ENCODE assay signal across 8 cellular contexts in the genomic region with DNA sequence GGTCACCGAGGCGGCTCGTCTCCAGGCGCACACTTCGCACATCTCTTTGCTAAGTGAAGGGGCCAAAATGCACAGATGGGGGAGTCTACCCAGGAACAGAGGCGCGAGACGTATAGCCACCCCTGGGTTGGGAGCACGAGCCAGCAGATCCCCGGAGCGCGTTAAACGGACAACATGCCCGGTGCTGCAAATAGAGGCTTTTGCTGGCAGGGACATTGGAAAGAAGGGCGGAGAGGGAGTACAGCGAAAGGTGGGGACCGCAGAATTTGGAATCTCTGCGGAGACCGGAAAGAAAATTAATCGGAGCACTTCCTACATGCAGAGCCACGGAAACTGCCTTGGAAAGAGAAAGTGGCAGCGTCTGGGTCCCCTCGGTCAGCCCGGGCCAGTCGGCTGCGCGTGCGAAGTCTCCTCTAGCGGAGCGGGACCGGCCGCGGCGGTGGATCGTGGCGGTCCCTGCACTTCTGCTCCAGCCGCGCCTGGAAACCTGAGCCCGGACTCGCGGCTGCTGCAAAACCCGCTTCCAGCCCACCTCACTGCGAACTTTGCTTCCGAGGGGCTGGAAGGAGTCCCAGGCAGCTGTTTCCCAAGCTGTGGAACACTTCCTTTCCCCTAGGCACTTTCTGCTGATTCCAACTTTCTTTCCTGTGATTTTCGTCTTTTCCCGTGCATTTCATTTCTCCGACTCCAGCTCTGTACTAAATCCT. TPM values are rescaled to one million over a fixed set of nuclear protein-coding genes. Genes with fewer than 3 reads are reported as not detected.
DNase-seq lines count a peak whose midpoint lies in the region; ATAC-seq and TF ChIP-seq lines count a peak whose summit lies in the region.

No MANE protein-coding gene starts in this region.

- peak; percentile 66 for DNase-seq in ACHN
- DNase-seq in GM13976 (ENCODE audit: low spot score): peak; percentile 59
- peak; percentile 69 for DNase-seq in NCI-H2171 (lab: John Stamatoyannopoulos, UW)
- peak; percentile 65 for DNase-seq in foreskin melanocyte

- H4K20me1 ChIP-seq in neural cell (ENCODE audit: insufficient read depth): no peaks in the 10 kb centered on the region

- H3K4me1 ChIP-seq in urinary bladder (ENCODE audit: insufficient read depth): no peaks in the 10 kb centered on the region

- H3K79me2 ChIP-seq in neural cell (replicated peaks; ENCODE audit: insufficient read depth, low read length): peaks cover 11% of the 10 kb centered on the region

- no peaks in the 10 kb centered on the region for H3K9me3 Mint-ChIP-seq in activated T-helper 17 cell treated with anti-CD3 and anti-CD28 coated beads, Interleukin-2, amount 50 U/mL, for 72 hours

- H3K9me2 ChIP-seq in neural cell (ENCODE audit: insufficient read depth, low read length): no peaks in the 10 kb centered on the region

- no peaks in the 10 kb centered on the region for H3K36me3 Mint-ChIP-seq in activated T-helper 17 cell treated with anti-CD3 and anti-CD28 coated beads, Interleukin-2, amount 50 U/mL, for 72 hours (ENCODE audit: low read depth)

- no peaks in the 10 kb centered on the region for H3K36me3 ChIP-seq in neural cell (ENCODE audit: insufficient read depth, low read length)
- H3K36me3 ChIP-seq in urinary bladder (ENCODE audit: insufficient read depth): no peaks in the 10 kb centered on the region

- H2AFZ ChIP-seq in neural cell (ENCODE audit: low read depth, low read length): peak overlapping the region; percentile 78

- peak overlapping the region; percentile 66 for H3K9ac ChIP-seq in neural cell (ENCODE audit: low read length)

- H3K27me3 ChIP-seq in neural cell (ENCODE audit: insufficient read depth, low read depth, low read length): peaks cover 4% of the 10 kb centered on the region

- H3K9me3 ChIP-seq in neural cell (ENCODE audit: low read length): no peaks in the 10 kb centered on the region

- ATAC-seq in HG02884 (IDR thresholded peaks at IDR 0.05; ENCODE audit: unreplicated experiment): peak; percentile 5
- peak; percentile 45 for ATAC-seq in activated T-helper 17 cell treated with anti-CD3 and anti-CD28 coated beads, Interleukin-2, amount 50 U/mL, for 72 hours (replicated peaks)

- TF ChIP-seq CTCF in GM13976 (IDR thresholded peaks at IDR 0.05; ENCODE audit: borderline replicate concordance, control extremely low read depth, extremely low read depth, insufficient read depth, missing control alignments) (no peak), neural cell (IDR thresholded peaks at IDR 0.05; ENCODE audit: poor library complexity, severe bottlenecking) (no peak)

- no peaks in the 10 kb centered on the region for H3F3A ChIP-seq in neural cell (ENCODE audit: insufficient read depth, low read length, poor library complexity, severe bottlenecking)

- in situ Hi-C loops in ACHN (cut with HindIII; ENCODE audit: low pct_ligation_motif_present, low pct_unique_long_range_greater_than_20kb, low sequenced_read_pairs): no loop called here
- in situ Hi-C loops in GM13976 (cut with MboI; ENCODE audit: low sequenced_read_pairs, unreplicated experiment): no loop called here

- H3K27ac ChIP-seq in neural cell (ENCODE audit: low read length): no peak overlapping the region
- peak overlapping the region; percentile 51 for H3K27ac ChIP-seq in urinary bladder (ENCODE audit: low read depth)

- H3K4me2 ChIP-seq in neural cell (ENCODE audit: low read length): peak overlapping the region; percentile 68

- H3K27me3 Mint-ChIP-seq in activated T-helper 17 cell treated with anti-CD3 and anti-CD28 coated beads, Interleukin-2, amount 50 U/mL, for 72 hours: peaks cover 18% of the 10 kb centered on the region

- TF ChIP-seq EP300 in neural cell (conservative IDR thresholded peaks at IDR 0.05; ENCODE audit: poor library complexity, severe bottlenecking): no peak

- H3K4me3 Mint-ChIP-seq in activated T-helper 17 cell treated with anti-CD3 and anti-CD28 coated beads, Interleukin-2, amount 50 U/mL, for 72 hours: no peak overlapping the region

- under 1% methylated on average over 47 of the region's 47 CpGs for WGBS in urinary bladder

- TF ChIP-seq RAD21 in neural cell (conservative IDR thresholded peaks at IDR 0.05): peak; percentile 23

- H3K4me3 ChIP-seq in neural cell (ENCODE audit: low read length): peak overlapping the region; percentile 81
- H3K4me3 ChIP-seq in urinary bladder (ENCODE audit: low read depth, low read length): peak overlapping the region; percentile 48

- peak overlapping the region; percentile 48 for H3K27ac Mint-ChIP-seq in activated T-helper 17 cell treated with anti-CD3 and anti-CD28 coated beads, Interleukin-2, amount 50 U/mL, for 72 hours

- peaks cover 4% of the 10 kb centered on the region for H3K4me1 Mint-ChIP-seq in activated T-helper 17 cell treated with anti-CD3 and anti-CD28 coated beads, Interleukin-2, amount 50 U/mL, for 72 hours

TF ChIP-seq in neural cell, 6 proteins besides CTCF, POLR2A, EP300 and RAD21:
- TF ChIP-seq POLR2AphosphoS5 (IDR thresholded peaks at IDR 0.05) (no peak), SMC3 (conservative IDR thresholded peaks at IDR 0.05; ENCODE audit: poor library complexity) (peak; percentile 5)
- TF ChIP-seq, protein P1, sequence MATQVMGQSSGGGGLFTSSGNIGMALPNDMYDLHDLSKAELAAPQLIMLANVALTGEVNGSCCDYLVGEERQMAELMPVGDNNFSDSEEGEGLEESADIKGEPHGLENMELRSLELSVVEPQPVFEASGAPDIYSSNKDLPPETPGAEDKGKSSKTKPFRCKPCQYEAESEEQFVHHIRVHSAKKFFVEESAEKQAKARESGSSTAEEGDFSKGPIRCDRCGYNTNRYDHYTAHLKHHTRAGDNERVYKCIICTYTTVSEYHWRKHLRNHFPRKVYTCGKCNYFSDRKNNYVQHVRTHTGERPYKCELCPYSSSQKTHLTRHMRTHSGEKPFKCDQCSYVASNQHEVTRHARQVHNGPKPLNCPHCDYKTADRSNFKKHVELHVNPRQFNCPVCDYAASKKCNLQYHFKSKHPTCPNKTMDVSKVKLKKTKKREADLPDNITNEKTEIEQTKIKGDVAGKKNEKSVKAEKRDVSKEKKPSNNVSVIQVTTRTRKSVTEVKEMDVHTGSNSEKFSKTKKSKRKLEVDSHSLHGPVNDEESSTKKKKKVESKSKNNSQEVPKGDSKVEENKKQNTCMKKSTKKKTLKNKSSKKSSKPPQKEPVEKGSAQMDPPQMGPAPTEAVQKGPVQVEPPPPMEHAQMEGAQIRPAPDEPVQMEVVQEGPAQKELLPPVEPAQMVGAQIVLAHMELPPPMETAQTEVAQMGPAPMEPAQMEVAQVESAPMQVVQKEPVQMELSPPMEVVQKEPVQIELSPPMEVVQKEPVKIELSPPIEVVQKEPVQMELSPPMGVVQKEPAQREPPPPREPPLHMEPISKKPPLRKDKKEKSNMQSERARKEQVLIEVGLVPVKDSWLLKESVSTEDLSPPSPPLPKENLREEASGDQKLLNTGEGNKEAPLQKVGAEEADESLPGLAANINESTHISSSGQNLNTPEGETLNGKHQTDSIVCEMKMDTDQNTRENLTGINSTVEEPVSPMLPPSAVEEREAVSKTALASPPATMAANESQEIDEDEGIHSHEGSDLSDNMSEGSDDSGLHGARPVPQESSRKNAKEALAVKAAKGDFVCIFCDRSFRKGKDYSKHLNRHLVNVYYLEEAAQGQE (IDR thresholded peaks at IDR 0.05; ENCODE audit: borderline replicate concordance): no peak
TF ChIP-seq in neural cell: peak in this region for 1.

RNA-seq across cellular contexts. Expression of a gene that starts 0.8 kb away (rescaled TPM):
- total RNA-seq in activated T-helper 17 cell treated with anti-CD3 and anti-CD28 coated beads, Interleukin-2, amount 50 U/mL, for 72 hours: under 1 TPM; 0.11 TPM
- polyA plus RNA-seq in neural cell: 3.5 and 4.6 TPM in 2 replicates
- 32.4 and 35.9 TPM in 2 replicates for polyA minus RNA-seq in neural cell
- total RNA-seq in urinary bladder: 28.2 TPM
- 0.72 TPM for polyA plus RNA-seq in urinary bladder

Comparison
In these comparisons a context has a peak if more than half of its experiments do, and no peak if none do; other contexts are left out.
1. RNA of a gene that starts 0.8 kb away (total RNA-seq): 28.2 TPM in urinary bladder (single experiment); 0.11 TPM in activated T-helper 17 cell treated with anti-CD3 and anti-CD28 coated beads, Interleukin-2, amount 50 U/mL, for 72 hours; every median in the first group is over 10 times any median in the second.
2. Peak in every context shown above with its lines, with median percentiles within 50 percentile points of each other: DNase-seq.